In genomic region chr3:117080899-117081298, GRCh38 we compare ENCODE assay signal across 24 cellular contexts.
"Had no signal": no experiment of that assay in that cellular context is flagged by ENCODE, and none has a peak within 500 bp of the region (broad histone marks: within the 10 kb centered on the region; RNA-seq: fewer than 3 reads in every experiment).

No MANE protein-coding gene starts in this region.

- H3K27me3 Mint-ChIP-seq: activated B cell treated with CpG ODN at 0.5 μM for 24 hours; activated CD4-positive, alpha-beta memory T cell treated with anti-CD3 and anti-CD28 coated beads for 36 hours; activated CD4-positive, alpha-beta T cell treated with anti-CD3 and anti-CD28 coated beads, Interleukin-2, amount 10 ng/mL, durations not matched to agents 7 days and 5 days; activated naive CD8-positive, alpha-beta T cell treated with anti-CD3 and anti-CD28 coated beads, Interleukin-2, amount 50 U/mL, for 24 hours; T-helper 17 cell had no signal

- H3K9me3 ChIP-seq: ascending aorta, body of pancreas, SJSA1 had no signal

- H3K27me3 ChIP-seq: ascending aorta, body of pancreas, SJSA1 had no signal

- H3K4me3 ChIP-seq: ascending aorta, body of pancreas, SJSA1 had no signal

- H3K9me3 Mint-ChIP-seq: activated B cell treated with CpG ODN at 0.5 μM for 24 hours; activated CD4-positive, alpha-beta memory T cell treated with anti-CD3 and anti-CD28 coated beads for 36 hours; activated CD4-positive, alpha-beta T cell treated with anti-CD3 and anti-CD28 coated beads, Interleukin-2, amount 10 ng/mL, durations not matched to agents 7 days and 5 days had no signal

- H3K27ac ChIP-seq: ascending aorta, body of pancreas, SJSA1 had no signal

- H3K36me3 Mint-ChIP-seq: activated CD4-positive, alpha-beta memory T cell treated with anti-CD3 and anti-CD28 coated beads for 36 hours; activated naive CD4-positive, alpha-beta T cell treated with anti-CD3 and anti-CD28 coated beads, Interleukin-2, amount 50 U/mL, for 72 hours had no signal

- H3K4me3 Mint-ChIP-seq: activated B cell treated with CpG ODN at 0.5 μM for 24 hours; activated CD4-positive, alpha-beta memory T cell treated with anti-CD3 and anti-CD28 coated beads for 36 hours; activated CD4-positive, alpha-beta T cell treated with anti-CD3 and anti-CD28 coated beads, Interleukin-2, amount 10 ng/mL, durations not matched to agents 7 days and 5 days; activated naive CD8-positive, alpha-beta T cell treated with anti-CD3 and anti-CD28 coated beads, Interleukin-2, amount 50 U/mL, for 24 hours; activated T-cell treated with anti-CD3 and anti-CD28 coated beads, Interleukin-2, amount 50 U/mL, for 4 hours; T-helper 17 cell had no signal

- DNase-seq: activated B cell treated with CpG ODN at 0.5 μM for 24 hours; activated CD4-positive, alpha-beta memory T cell treated with anti-CD3 and anti-CD28 coated beads for 36 hours; activated CD4-positive, alpha-beta T cell treated with anti-CD3 and anti-CD28 coated beads, Interleukin-2, amount 10 ng/mL, durations not matched to agents 7 days and 5 days; activated CD8-positive, alpha-beta memory T cell treated with anti-CD3 and anti-CD28 coated beads for 24 hours; activated effector memory CD4-positive, alpha-beta T cell treated with anti-CD3 and anti-CD28 coated beads, Interleukin-2, amount 50 U/mL, for 16 hours; activated naive CD4-positive, alpha-beta T cell treated with Interleukin-2 at 50 U/mL for 16 hours; activated naive CD8-positive, alpha-beta T cell treated with anti-CD3 and anti-CD28 coated beads, Interleukin-2, amount 50 U/mL, for 24 hours; activated T-cell treated with anti-CD3 and anti-CD28 coated beads, Interleukin-2, amount 50 U/mL, for 4 hours; amniotic stem cell; body of pancreas; Kasumi-1; KBM-7; NCI-H1105 treated with DMSO at 0.1 percent for 48 hours; NCI-H1436 treated with DMSO at 0.1 percent for 48 hours; NCI-H2081; NCI-H69; PC-3; T-helper 17 cell; T-helper 9 cell had no signal

- H3K27ac Mint-ChIP-seq: activated B cell treated with CpG ODN at 0.5 μM for 24 hours; activated CD4-positive, alpha-beta memory T cell treated with anti-CD3 and anti-CD28 coated beads for 36 hours; activated CD4-positive, alpha-beta T cell treated with anti-CD3 and anti-CD28 coated beads, Interleukin-2, amount 10 ng/mL, durations not matched to agents 7 days and 5 days; activated naive CD4-positive, alpha-beta T cell treated with anti-CD3 and anti-CD28 coated beads, Interleukin-2, amount 50 U/mL, for 72 hours; activated naive CD8-positive, alpha-beta T cell treated with anti-CD3 and anti-CD28 coated beads, Interleukin-2, amount 50 U/mL, for 24 hours; T-helper 17 cell had no signal

- H3K36me3 ChIP-seq: ascending aorta, SJSA1 had no signal

- H3K4me1 ChIP-seq: ascending aorta, body of pancreas, SJSA1 had no signal

- H3K4me1 Mint-ChIP-seq: activated B cell treated with CpG ODN at 0.5 μM for 24 hours; activated CD4-positive, alpha-beta T cell treated with anti-CD3 and anti-CD28 coated beads, Interleukin-2, amount 10 ng/mL, durations not matched to agents 7 days and 5 days; activated naive CD8-positive, alpha-beta T cell treated with anti-CD3 and anti-CD28 coated beads, Interleukin-2, amount 50 U/mL, for 24 hours; T-helper 17 cell had no signal

- FAIRE-seq: bronchial epithelial cell, RCC 7860 had no signal
